ENCODE assay signal across 1 cellular context in genomic region chr17:77453613-77454559, GRCh38.
TF ChIP-seq lines count a peak whose summit lies in the region.

No MANE protein-coding gene starts in this region.

TF ChIP-seq in H1, 55 proteins besides CTCF, POLR2A, EP300 and RAD21 (continued from another document):
- TF ChIP-seq ATF2 (IDR thresholded peaks at IDR 0.05; ENCODE audit: low read length) (no peak), RNF2 (IDR thresholded peaks at IDR 0.05; ENCODE audit: borderline replicate concordance, low read depth, low read length, missing control alignments, poor library complexity, severe bottlenecking) (no peak), USF2 (IDR thresholded peaks at IDR 0.05; ENCODE audit: low read length) (no peak), MAX (IDR thresholded peaks at IDR 0.05) (no peak), EZH2 (IDR thresholded peaks at IDR 0.05; ENCODE audit: low read depth, low read length, severe bottlenecking) (no peak), SRF (IDR thresholded peaks at IDR 0.05; ENCODE audit: low read depth, low read length) (no peak), ATF3 (IDR thresholded peaks at IDR 0.05; ENCODE audit: insufficient read depth, low read depth, low read length) (no peak), SIX5 (IDR thresholded peaks at IDR 0.05; ENCODE audit: low read depth, low read length) (no peak), SAP30 (IDR thresholded peaks at IDR 0.05; ENCODE audit: insufficient read depth, insufficient replicate concordance, low read length) (no peak), HDAC2 (IDR thresholded peaks at IDR 0.05; ENCODE audit: borderline replicate concordance in 1 of 2, low read depth in 2 of 2, low read length in 2 of 2) (no peak)
